26 cellular contexts compared by ENCODE assay signal in genomic region chr6:43511824-43512415, GRCh38. TPM values are rescaled to one million over a fixed set of nuclear protein-coding genes. Genes with fewer than 3 reads are reported as not detected.
DNase-seq lines count a peak whose midpoint lies in the region; ATAC-seq and TF ChIP-seq lines count a peak whose summit lies in the region.
"Had no signal": no experiment of that assay in that cellular context is flagged by ENCODE, and none has a peak within 500 bp of the region (broad histone marks: within the 10 kb centered on the region; RNA-seq: fewer than 3 reads in every experiment).

No MANE protein-coding gene starts in this region.

- in situ Hi-C loops in HAP-1 (cut with MboI; ENCODE audit: low sequenced_read_pairs): no loop called here

- peaks cover 3% of the 10 kb centered on the region; the same call in 2 of the 3 replicates for H3K9me3 Mint-ChIP-seq in GM23338
- peaks cover 0 to 5% (median 0%) of the 10 kb centered on the region in 5 experiments for H3K9me3 Mint-ChIP-seq in brain
- H3K9me3 Mint-ChIP-seq in naive B cell: no peaks in the 10 kb centered on the region
- H3K9me3 Mint-ChIP-seq: activated CD4-positive, alpha-beta T cell treated with anti-CD3 and anti-CD28 coated beads, Interleukin-2, amount 10 ng/mL, durations not matched to agents 7 days and 5 days; activated T-helper 17 cell treated with anti-CD3 and anti-CD28 coated beads, Interleukin-2, amount 50 U/mL, for 72 hours; stimulated activated naive CD8-positive, alpha-beta T cell treated with anti-CD3 and anti-CD28 coated beads, Interleukin-15, Interleukin-2, amounts not matched to agents 100 ng/mL and 50 ng/mL, for 24 hours had no signal

- peaks cover 39% of the 10 kb centered on the region for H3K27me3 Mint-ChIP-seq in GM23338 (ENCODE audit: insufficient read depth, low read depth, poor library complexity)
- H3K27me3 Mint-ChIP-seq in brain: peaks cover 17% of the 10 kb centered on the region
- H3K27me3 Mint-ChIP-seq in naive B cell: peaks cover 11 to 18% (median 17%) of the 10 kb centered on the region in 3 donors

- H3K27ac ChIP-seq in BLaER1: no peak overlapping the region
- peak overlapping the region; percentile 55; the same call in 1 of the 2 replicates for H3K27ac ChIP-seq in GM23338 (ENCODE audit: low read depth)
- H3K27ac ChIP-seq: HL-60, lower lobe of right lung had no signal

- H3K79me2 ChIP-seq in GM23338 (replicated peaks; ENCODE audit: insufficient read depth): peaks cover 24% of the 10 kb centered on the region

- H3K36me3 Mint-ChIP-seq in GM23338 (ENCODE audit: low read depth) (peaks cover 44% of the 10 kb centered on the region), brain (peaks cover 40% of the 10 kb centered on the region), naive B cell (peaks cover 8 to 18% of the 10 kb centered on the region in 2 donors)

- H3K9me2 ChIP-seq in GM23338 (ENCODE audit: insufficient read depth): no peaks in the 10 kb centered on the region

- no peak overlapping the region for H2AFZ ChIP-seq in GM23338

- H3K27me3 ChIP-seq in BLaER1 (peaks cover 37% of the 10 kb centered on the region), GM23338 (ENCODE audit: insufficient read depth) (peaks cover 26% of the 10 kb centered on the region), HAP-1 (ENCODE audit: low read depth) (no peaks in the 10 kb centered on the region)

- H3K4me1 Mint-ChIP-seq in GM23338 (peaks cover 44% of the 10 kb centered on the region), brain (peaks cover 73% of the 10 kb centered on the region), naive B cell (peaks cover 40 to 56% (median 52%) of the 10 kb centered on the region in 3 donors)

- H3K4me3 ChIP-seq in BLaER1: no peak overlapping the region
- peak overlapping the region; percentile 3; the same call in 1 of the 2 replicates for H3K4me3 ChIP-seq in GM23338
- no peak overlapping the region for H3K4me3 ChIP-seq in HAP-1
- H3K4me3 ChIP-seq: lower lobe of right lung, prostate gland, skin epidermis, transverse colon had no signal

- H4K20me1 ChIP-seq in BLaER1 (peaks cover 93% of the 10 kb centered on the region), GM23338 (replicated peaks; ENCODE audit: insufficient read depth) (peaks cover 3% of the 10 kb centered on the region)

- H3K4me3 Mint-ChIP-seq in GM23338 (peak overlapping the region; percentile 22; the same call in 2 of the 3 replicates), brain (peak overlapping the region; percentile 16 to 79 (median 77)), naive B cell (peak overlapping the region in 5 of 8 donors; percentile 30 to 81 (median 38))
- H3K4me3 Mint-ChIP-seq: activated CD4-positive, alpha-beta T cell treated with anti-CD3 and anti-CD28 coated beads, Interleukin-2, amount 10 ng/mL, durations not matched to agents 7 days and 5 days; activated T-helper 17 cell treated with anti-CD3 and anti-CD28 coated beads, Interleukin-2, amount 50 U/mL, for 72 hours; stimulated activated naive CD8-positive, alpha-beta T cell treated with anti-CD3 and anti-CD28 coated beads, Interleukin-15, Interleukin-2, amounts not matched to agents 100 ng/mL and 50 ng/mL, for 24 hours had no signal

- peaks cover 77% of the 10 kb centered on the region for H3K4me1 ChIP-seq in BLaER1
- peaks cover 18% of the 10 kb centered on the region for H3K4me1 ChIP-seq in GM23338 (ENCODE audit: insufficient read depth)
- H3K4me1 ChIP-seq in HAP-1: peaks cover 6% of the 10 kb centered on the region; the same call in 1 of the 2 replicates

- ATAC-seq in GM23338 (no peak), naive B cell (ENCODE audit: low read depth in 2 of 2) (no peak), HG03108 (IDR thresholded peaks at IDR 0.05; ENCODE audit: unreplicated experiment) (no peak), GM21423 (IDR thresholded peaks at IDR 0.05; ENCODE audit: unreplicated experiment) (no peak)
- ATAC-seq: activated T-helper 17 cell treated with anti-CD3 and anti-CD28 coated beads, Interleukin-2, amount 50 U/mL, for 72 hours; lower lobe of right lung had no signal

- H3K4me2 ChIP-seq in BLaER1 (peak overlapping the region; percentile 77), GM23338 (no peak overlapping the region)

- peaks cover 15% of the 10 kb centered on the region; the same call in 1 of the 2 replicates for H3F3A ChIP-seq in GM23338 (replicated peaks; ENCODE audit: low read depth)

- H3K36me3 ChIP-seq in BLaER1 (peaks cover 54% of the 10 kb centered on the region), GM23338 (ENCODE audit: insufficient read depth) (peaks cover 24% of the 10 kb centered on the region), HAP-1 (replicated peaks) (peaks cover 44% of the 10 kb centered on the region)

- H3K27ac Mint-ChIP-seq in GM23338 (peak overlapping the region; percentile 11; the same call in 1 of the 2 replicates), brain (peak overlapping the region; percentile 22 to 94 (median 46)), naive B cell (peak overlapping the region in 1 of 6 donors; percentile 86)
- H3K27ac Mint-ChIP-seq: activated CD4-positive, alpha-beta T cell treated with anti-CD3 and anti-CD28 coated beads, Interleukin-2, amount 10 ng/mL, durations not matched to agents 7 days and 5 days; activated T-helper 17 cell treated with anti-CD3 and anti-CD28 coated beads, Interleukin-2, amount 50 U/mL, for 72 hours; stimulated activated naive CD8-positive, alpha-beta T cell treated with anti-CD3 and anti-CD28 coated beads, Interleukin-15, Interleukin-2, amounts not matched to agents 100 ng/mL and 50 ng/mL, for 24 hours had no signal

- no peaks in the 10 kb centered on the region for H3K9me3 ChIP-seq in BLaER1
- H3K9me3 ChIP-seq in HAP-1: no peaks in the 10 kb centered on the region
- H3K9me3 ChIP-seq: lower lobe of right lung, prostate gland, transverse colon had no signal

- H3K9ac ChIP-seq in BLaER1: peak overlapping the region; percentile 45

- TF ChIP-seq CTCF in GM23338 (conservative IDR thresholded peaks at IDR 0.05; ENCODE audit: low read depth in 2 of 2) (no peak), brain (conservative IDR thresholded peaks at IDR 0.05) (no peak)

- no peak for DNase-seq in GM23338 (ENCODE audit: low spot score)
- DNase-seq in naive B cell: no peak
- no peak for DNase-seq in HAP-1 (ENCODE audit: low spot score in 2 of 2)
- DNase-seq in GF-D8 (lab: John Stamatoyannopoulos, UW): no peak
- DNase-seq: activated CD4-positive, alpha-beta T cell treated with anti-CD3 and anti-CD28 coated beads, Interleukin-2, amount 10 ng/mL, durations not matched to agents 7 days and 5 days; COR-L47; dermis blood vessel endothelial cell; hypothalamus; lower lobe of right lung; MM.1S; NCI-H146; NCI-H2171 treated with DMSO at 0.1 percent for 48 hours; NCI-H526 treated with DMSO at 0.1 percent for 48 hours; stimulated activated CD4-positive, alpha-beta T cell treated with anti-CD3 and anti-CD28 coated beads, Interleukin-2, amount 100 ng/mL, for 48 hours; SW 1271; transverse colon had no signal

TF ChIP-seq in GM23338, 12 proteins besides CTCF, POLR2A, EP300 and RAD21 (continues in another document):
- TF ChIP-seq CREB1 (CRISPR knock-in tag; IDR thresholded peaks at IDR 0.05; ENCODE audit: low read depth): no peak

RNA-seq across cellular contexts. Expression of gene LRRC73, which starts 1.8 kb away (rescaled TPM):
- total RNA-seq in GM23338 (2014; rRNA removed; shearing (Covaris generic)): 0.08 and 0.59 TPM in 2 replicates
- polyA plus RNA-seq in GM23338 (2016; fragmentation: Nextera tagmentation; extraction: Ambion mirVana): 0.26 TPM in 1 of 2 replicates, not detected in the other
- polyA plus RNA-seq in brain (ENCODE audit: insufficient read depth, low read depth, low replicate concordance): 6.2 TPM
- polyA plus RNA-seq in naive B cell (ENCODE audit: low read depth in 6 of 6): not detected
- total RNA-seq: Daoy had no signal

RNA-seq across cellular contexts. Expression of gene YIPF3, which starts 4.8 kb away (rescaled TPM):
- 94.3 and 119 TPM in 2 replicates for total RNA-seq in GM23338 (2014; rRNA removed; shearing (Covaris generic))
- 60.6 and 64.4 TPM in 2 replicates for polyA plus RNA-seq in GM23338 (2016; fragmentation: Nextera tagmentation; extraction: Ambion mirVana)
- 279 TPM for polyA plus RNA-seq in brain (ENCODE audit: insufficient read depth, low read depth, low replicate concordance)
- polyA plus RNA-seq in naive B cell (ENCODE audit: low read depth in 6 of 6): 10 to 100 TPM; 72.5 to 97.5 (median 89.9) TPM

RNA-seq across cellular contexts. Expression of gene POLR1C, which starts 5.0 kb away (rescaled TPM):
- total RNA-seq in GM23338 (2014; rRNA removed; shearing (Covaris generic)): 18.1 and 26.6 TPM in 2 replicates
- polyA plus RNA-seq in GM23338 (2016; fragmentation: Nextera tagmentation; extraction: Ambion mirVana): 47.0 and 48.9 TPM in 2 replicates
- 29.6 TPM for polyA plus RNA-seq in brain (ENCODE audit: insufficient read depth, low read depth, low replicate concordance)
- 10 to 100 TPM in 4 of 6 donors, 1 to 10 TPM in 2; 9.3 to 19.8 (median 13.1) TPM for polyA plus RNA-seq in naive B cell (ENCODE audit: low read depth in 6 of 6)

RNA-seq across cellular contexts. Expression of gene TJAP1, which starts 34.5 kb away (rescaled TPM):
- total RNA-seq in GM23338 (2014; rRNA removed; shearing (Covaris generic)): 33.3 and 34.3 TPM in 2 replicates
- 16.9 and 17.6 TPM in 2 replicates for polyA plus RNA-seq in GM23338 (2016; fragmentation: Nextera tagmentation; extraction: Ambion mirVana)
- 29.1 TPM for polyA plus RNA-seq in brain (ENCODE audit: insufficient read depth, low read depth, low replicate concordance)
- polyA plus RNA-seq in naive B cell (ENCODE audit: low read depth in 6 of 6): 10 to 100 TPM in 3 of 6 donors, 1 to 10 TPM in 3; 6.9 to 16.7 (median 9.2) TPM

RNA-seq across cellular contexts. Expression of gene DLK2, which starts 56.6 kb away (rescaled TPM):
- 0.16 and 0.21 TPM in 2 replicates for total RNA-seq in GM23338 (2014; rRNA removed; shearing (Covaris generic))
- polyA plus RNA-seq in GM23338 (2016; fragmentation: Nextera tagmentation; extraction: Ambion mirVana): 0.47 and 0.57 TPM in 2 replicates
- polyA plus RNA-seq in brain (ENCODE audit: insufficient read depth, low read depth, low replicate concordance): 1.9 TPM
- under 1 TPM in 4 of 6 donors, not detected in 2; 0.34 to 0.39 (median 0.39) TPM for polyA plus RNA-seq in naive B cell (ENCODE audit: low read depth in 6 of 6)
- total RNA-seq: activated CD4-positive, alpha-beta T cell treated with anti-CD3 and anti-CD28 coated beads, Interleukin-2, amount 10 ng/mL, durations not matched to agents 7 days and 5 days had no signal

Comparison
In these comparisons a context has a peak if more than half of its experiments do, and no peak if none do; other contexts are left out.
1. H3K4me3 Mint-ChIP-seq: peak in every context shown above with its lines; median percentile 77 in brain; 38 in naive B cell; 22 in GM23338.